Comparison of ENCODE assay signal across 8 cellular contexts in the genomic region with DNA sequence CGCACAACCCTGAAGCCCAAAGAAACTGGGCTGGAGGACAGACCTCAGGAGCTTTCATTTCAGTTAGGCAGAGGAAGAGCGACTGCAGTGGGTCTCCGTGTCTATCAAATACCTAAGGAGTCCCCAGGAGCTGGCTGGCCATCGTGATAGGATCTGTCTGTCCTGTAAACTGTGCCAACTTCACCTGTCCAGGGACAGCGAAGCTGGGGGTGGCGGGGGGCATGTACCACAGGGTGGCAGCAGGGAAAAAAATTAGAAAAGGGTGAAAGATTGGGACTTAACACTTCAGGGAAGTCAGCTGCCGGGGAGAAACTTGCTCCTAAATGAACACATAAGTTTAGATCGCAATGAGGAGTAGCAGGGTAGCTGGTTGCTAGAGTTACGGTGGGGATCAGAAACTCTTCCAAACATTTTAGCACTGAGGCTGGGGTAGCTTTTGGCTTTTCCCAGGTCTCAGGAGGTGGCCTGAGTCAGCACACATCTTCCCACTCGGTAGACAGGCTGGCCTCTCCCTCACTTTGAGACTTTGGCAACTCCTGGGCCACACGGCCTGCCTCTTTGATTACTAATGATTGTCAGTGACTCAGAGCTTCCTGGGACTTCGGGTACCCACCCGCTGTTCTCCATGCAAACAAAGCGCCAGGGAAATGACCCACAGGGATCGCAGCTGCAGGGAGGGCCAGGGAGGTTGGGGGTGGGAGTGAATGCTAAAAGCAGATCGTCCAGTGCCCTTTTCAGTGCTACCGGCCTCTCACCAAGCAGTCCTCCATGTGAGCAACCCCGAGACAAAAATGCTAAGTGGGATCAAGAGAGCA. TPM values are rescaled to one million over a fixed set of nuclear protein-coding genes. Genes with fewer than 3 reads are reported as not detected.
DNase-seq lines count a peak whose midpoint lies in the region; ATAC-seq and TF ChIP-seq lines count a peak whose summit lies in the region.

No MANE protein-coding gene starts in this region.

- H3K4me2 ChIP-seq in HCT116 (ENCODE audit: low read length): peak overlapping the region; percentile 93

- no peak for TF ChIP-seq CTCF in HCT116 (IDR thresholded peaks at IDR 0.05 in 2 of 3, conservative IDR thresholded peaks at IDR 0.05 in 1 of 3; ENCODE audit: borderline replicate concordance in 1 of 3, insufficient read depth in 1 of 3, low read depth in 2 of 3, low read length in 2 of 3)
- no peak for TF ChIP-seq CTCF in left lung (IDR thresholded peaks at IDR 0.05)

- H3K27ac ChIP-seq in HCT116 (ENCODE audit: low read depth, low read length): peak overlapping the region; percentile 98
- peak overlapping the region; percentile 97 for H3K27ac ChIP-seq in cingulate gyrus (ENCODE audit: low read depth, low read length)
- H3K27ac ChIP-seq in left lung: peak overlapping the region; percentile 95 to 99

- TF ChIP-seq RAD21 in HCT116 (IDR thresholded peaks at IDR 0.05; ENCODE audit: low read depth): no peak

- TF ChIP-seq POLR2A in HCT116 (IDR thresholded peaks at IDR 0.05; ENCODE audit: borderline replicate concordance, extremely low read depth, insufficient read depth, insufficient read length): no peak

- RAD21 ChIA-PET in HCT116 (lab: Charles Lee; ENCODE audit: low non-redundant PET in 1 of 2, low total read pairs in 2 of 2, uncharacterized antibody in 2 of 2, unreplicated experiment in 2 of 2): no interaction called here

- intact Hi-C loops in HCT116 (cut with micrococcal nuclease) (loop anchor here (10.0 kb wide), 1 partner anchor 662 kb away; the partner anchor contains the start of gene SMTN), left lung (cut with DNase I) (no loop called here)

- H4K20me1 ChIP-seq in HCT116 (ENCODE audit: insufficient read depth): no peaks in the 10 kb centered on the region

- H3K27me3 ChIP-seq in HCT116 (ENCODE audit: insufficient read depth, low read length) (no peaks in the 10 kb centered on the region), left lung (no peaks in the 10 kb centered on the region)

- CTCF ChIA-PET in HCT116 (lab: Charles Lee): interaction anchor here (0.8 to 2.7 kb wide), 8 partner anchors 11 to 135 kb away, joined by 3 to 12 read pairs (median 4); partner anchors contain the start of gene RNF215

- DNase-seq in AG08395 (ENCODE audit: low spot score) (peak; percentile 88), HCT116 (ENCODE audit: low read depth, low spot score) (peak; percentile 89), left lung (peak in 1 of 2 donors; percentile 67)
- DNase-seq in stimulated activated CD4-positive, alpha-beta T cell treated with anti-CD3 and anti-CD28 coated beads, Interleukin-2, amount 100 ng/mL, for 4 hours (ENCODE audit: low read depth): peak; percentile 10

- no peaks in the 10 kb centered on the region for H3K9me3 ChIP-seq in HCT116 (ENCODE audit: control insufficient read depth in 1 of 2, insufficient read depth in 1 of 2, low read depth in 1 of 2, low read length in 2 of 2)
- H3K9me3 ChIP-seq in left lung: no peaks in the 10 kb centered on the region

- H3K4me3 ChIP-seq in HCT116 (replicated peaks in 1 of 2; ENCODE audit: low read depth in 1 of 2, low read length in 2 of 2) (peak overlapping the region; percentile 66 to 82), left lung (peak overlapping the region; percentile 72 to 75)

- H3K9ac ChIP-seq in HCT116 (ENCODE audit: low read length): peak overlapping the region; percentile 96

- H2AFZ ChIP-seq in HCT116 (ENCODE audit: low read depth, low read length, poor library complexity, severe bottlenecking): no peak overlapping the region

- H3K9me2 ChIP-seq in HCT116 (ENCODE audit: insufficient read depth): no peaks in the 10 kb centered on the region

- ATAC-seq in HCT116 (peak; percentile 45), SK-N-SH treated with all-trans-retinoic acid at 6 μM for 48 hours (peak; percentile 30), left lung (peak; percentile 42), HG02938 (IDR thresholded peaks at IDR 0.05; ENCODE audit: unreplicated experiment) (no peak), GM21528 (IDR thresholded peaks at IDR 0.05; ENCODE audit: low FRiP score, unreplicated experiment) (no peak)

- H3K79me2 ChIP-seq in HCT116 (ENCODE audit: insufficient read depth, low read length): peaks cover 22% of the 10 kb centered on the region; the same call in 1 of the 2 replicates

- POLR2A ChIA-PET in HCT116 (lab: Charles Lee): interaction anchor here (1.1 to 4.6 kb wide), 9 partner anchors 9 to 134 kb away, joined by 3 to 40 read pairs (median 10); partner anchors contain the start of genes RNF215 and SEC14L2

- peaks cover 11 to 25% of the 10 kb centered on the region in 2 experiments; a peak in 2 of 4 replicates for H3K36me3 ChIP-seq in HCT116 (ENCODE audit: control insufficient read depth in 1 of 2, insufficient read depth in 2 of 2, low read length in 2 of 2)
- H3K36me3 ChIP-seq in left lung: peaks cover 0 to 23% of the 10 kb centered on the region in 2 donors

- H3K4me1 ChIP-seq in HCT116 (ENCODE audit: control insufficient read depth in 1 of 2, insufficient read depth in 2 of 2, low read length in 2 of 2): peaks cover 44 to 89% of the 10 kb centered on the region in 2 experiments
- peaks cover 34 to 55% of the 10 kb centered on the region in 2 donors for H3K4me1 ChIP-seq in left lung

- BruUV-seq in HCT116 (replicated peaks; lab: Mats Ljungman, UMichigan): no TSS peak

TF ChIP-seq in HCT116, 20 proteins besides CTCF, POLR2A, EP300 and RAD21:
- TF ChIP-seq ZFX (IDR thresholded peaks at IDR 0.05) (no peak), JUND (IDR thresholded peaks at IDR 0.05) (no peak), ZBTB33 (IDR thresholded peaks at IDR 0.05; ENCODE audit: extremely low read depth, insufficient replicate concordance, low read length) (no peak), POLR2AphosphoS5 (IDR thresholded peaks at IDR 0.05; ENCODE audit: low read depth, low read length) (peak; percentile 11; the same call in 1 of the 2 replicates), TCF7L2 (IDR thresholded peaks at IDR 0.05; ENCODE audit: borderline replicate concordance, extremely low read depth, insufficient read depth, insufficient read length) (peak; percentile 75)

TF ChIP-seq in SK-N-SH treated with all-trans-retinoic acid at 6 μM for 48 hours, 23 proteins besides CTCF, POLR2A, EP300 and RAD21 (continues in another document):
- TF ChIP-seq PPARA (CRISPR knock-in tag; IDR thresholded peaks at IDR 0.05; ENCODE audit: borderline replicate concordance): no peak
- TF ChIP-seq CSDC2 (CRISPR knock-in tag; IDR thresholded peaks at IDR 0.05): no peak
- no peak for TF ChIP-seq ZFP30 (CRISPR knock-in tag; IDR thresholded peaks at IDR 0.05)
- no peak for TF ChIP-seq PATZ1 (CRISPR knock-in tag; IDR thresholded peaks at IDR 0.05; ENCODE audit: borderline replicate concordance)
- TF ChIP-seq ZFP3 (CRISPR knock-in tag; IDR thresholded peaks at IDR 0.05): no peak
- TF ChIP-seq POU6F1 (CRISPR knock-in tag; IDR thresholded peaks at IDR 0.05; ENCODE audit: borderline replicate concordance, low read depth): no peak
- no peak for TF ChIP-seq ZNF70 (CRISPR knock-in tag; IDR thresholded peaks at IDR 0.05)
- no peak for TF ChIP-seq ZNF8 (CRISPR knock-in tag; IDR thresholded peaks at IDR 0.05)
- no peak for TF ChIP-seq RARB (CRISPR knock-in tag; IDR thresholded peaks at IDR 0.05)
- no peak for TF ChIP-seq BACH2 (CRISPR knock-in tag; IDR thresholded peaks at IDR 0.05; ENCODE audit: borderline replicate concordance)
- no peak for TF ChIP-seq OSR1 (CRISPR knock-in tag; IDR thresholded peaks at IDR 0.05)

RNA-seq across cellular contexts. Expression of gene MTFP1, which starts 2.9 kb away (rescaled TPM):
- 36.1 TPM for total RNA-seq in HCT116 (2021; ENCODE audit: unreplicated experiment)
- polyA plus RNA-seq in HCT116 (2012): 49.2 and 55.4 TPM in 2 replicates
- total RNA-seq in left lung: 10 to 100 TPM; 15.6 to 31.8 TPM

RNA-seq across cellular contexts. Expression of gene SEC14L2, which starts 25.9 kb away (rescaled TPM):
- total RNA-seq in HCT116 (2021; ENCODE audit: unreplicated experiment): 33.5 TPM
- polyA plus RNA-seq in HCT116 (2012): 31.0 and 34.2 TPM in 2 replicates
- 1 to 10 TPM; 8.3 to 9.2 TPM for total RNA-seq in left lung

RNA-seq across cellular contexts. Expression of gene RNF215, which starts 35.5 kb away (rescaled TPM):
- total RNA-seq in HCT116 (2021; ENCODE audit: unreplicated experiment) (20.2 TPM), left lung (10 to 100 TPM; 14.6 to 19.0 TPM)
- polyA plus RNA-seq in HCT116 (2012): 20.9 and 21.4 TPM in 2 replicates

RNA-seq across cellular contexts. Expression of gene SEC14L3, which starts 49.1 kb away (rescaled TPM):
- total RNA-seq in HCT116 (2021; ENCODE audit: unreplicated experiment): not detected
- 0.03 TPM in 1 of 2 replicates, not detected in the other for polyA plus RNA-seq in HCT116 (2012)
- total RNA-seq in left lung: under 1 TPM in 1 of 2 donors, not detected in 1; 0.29 TPM

Comparison
In these comparisons a context has a peak if more than half of its experiments do, and no peak if none do; other contexts are left out.
1. ATAC-seq: peak in HCT116 (single experiment), SK-N-SH treated with all-trans-retinoic acid at 6 μM for 48 hours (single experiment) and left lung (single experiment); none in HG02938 (single experiment) and GM21528 (single experiment).
2. Peak in every context shown above with its lines, with median percentiles within 50 percentile points of each other: H3K27ac ChIP-seq.